In genomic region chr17:10304758-10305300, GRCh38 we compare ENCODE assay signal across 27 cellular contexts.
"Had no signal": no experiment of that assay in that cellular context is flagged by ENCODE, and none has a peak within 500 bp of the region (broad histone marks: within the 10 kb centered on the region; RNA-seq: fewer than 3 reads in every experiment).

No MANE protein-coding gene starts in this region.

- H3K27ac Mint-ChIP-seq: naive B cell; natural killer cell; stimulated activated memory B cell treated with anti-CD40 and anti-IgM and Interleukin-4, amounts not matched to agents 10 μg/mL and 1 μg/mL and 100 μg/mL, for 72 hours; stimulated activated naive CD8-positive, alpha-beta T cell treated with anti-CD3 and anti-CD28 coated beads, Interleukin-15, amount 100 ng/mL, for 72 hours; type B pancreatic cell had no signal

- H3K9me3 Mint-ChIP-seq: mesothelial cell of epicardium; natural killer cell; stimulated activated naive CD8-positive, alpha-beta T cell treated with anti-CD3 and anti-CD28 coated beads, Interleukin-15, amount 100 ng/mL, for 72 hours; type B pancreatic cell had no signal

- H3K27me3 Mint-ChIP-seq: stimulated activated memory B cell treated with anti-CD40 and anti-IgM and Interleukin-4, amounts not matched to agents 10 μg/mL and 1 μg/mL and 100 μg/mL, for 72 hours had no signal

- H3K4me3 ChIP-seq: heart right ventricle, hepatocyte, left lung, lower lobe of right lung, pancreas, prostate gland, tibial nerve had no signal

- H3K36me3 Mint-ChIP-seq: mesothelial cell of epicardium; naive B cell; natural killer cell; stimulated activated memory B cell treated with anti-CD40 and anti-IgM and Interleukin-4, amounts not matched to agents 10 μg/mL and 1 μg/mL and 100 μg/mL, for 72 hours; type B pancreatic cell had no signal

- H3K27me3 ChIP-seq: heart right ventricle, pancreas, tibial nerve had no signal

- ATAC-seq: heart right ventricle; left lung; lower lobe of right lung; natural killer cell; pancreas; right cardiac atrium; sciatic nerve; stimulated activated memory B cell treated with anti-CD40 and anti-IgM and Interleukin-4, amounts not matched to agents 10 μg/mL and 1 μg/mL and 100 μg/mL, for 72 hours; stimulated activated naive CD8-positive, alpha-beta T cell treated with anti-CD3 and anti-CD28 coated beads, Interleukin-15, amount 100 ng/mL, for 72 hours had no signal

- H3K9me3 ChIP-seq: left lung, lower lobe of right lung, pancreas, prostate gland, tibial nerve had no signal

- H3K36me3 ChIP-seq: heart right ventricle, left lung, lower lobe of right lung, pancreas, prostate gland, tibial nerve had no signal

- H3K27ac ChIP-seq: heart right ventricle, hepatocyte, left lung, lower lobe of right lung, pancreas, prostate gland, tibial nerve had no signal

- H3K4me3 Mint-ChIP-seq: mesothelial cell of epicardium; naive B cell; natural killer cell; stimulated activated memory B cell treated with anti-CD40 and anti-IgM and Interleukin-4, amounts not matched to agents 10 μg/mL and 1 μg/mL and 100 μg/mL, for 72 hours; stimulated activated naive CD8-positive, alpha-beta T cell treated with anti-CD3 and anti-CD28 coated beads, Interleukin-15, amount 100 ng/mL, for 72 hours; type B pancreatic cell had no signal

- DNase-seq: heart right ventricle; islet precursor cell; left lung; lower lobe of right lung; mammary epithelial cell; mesenchymal stem cell; naive B cell; natural killer cell; pancreas; posterior cingulate gyrus; retina; right cardiac atrium; small intestine; stimulated activated CD4-positive, alpha-beta T cell treated with anti-CD3 and anti-CD28 coated beads, Interleukin-1b, Interleukin-23, amount 100 ng/mL, for 48 hours; stimulated activated CD4-positive, alpha-beta T cell treated with anti-CD3 and anti-CD28 coated beads, Interleukin-2, amount 100 ng/mL, for 48 hours; stimulated activated CD4-positive, alpha-beta T cell treated with anti-CD3 and anti-CD28 coated beads, Interleukin-4, amount 100 ng/mL, for 4 hours; stimulated activated CD8-positive, alpha-beta memory T cell treated with anti-CD3 and anti-CD28 coated beads, Interleukin-4, amount 100 ng/mL, for 48 hours; stimulated activated naive CD4-positive, alpha-beta T cell treated with Interleukin-2 at 50 U/mL for 16 hours; stimulated activated naive CD8-positive, alpha-beta T cell treated with anti-CD3 and anti-CD28 coated beads, Interleukin-15, amount 100 ng/mL, for 72 hours; substantia nigra had no signal

- H3K4me1 Mint-ChIP-seq: naive B cell; natural killer cell; stimulated activated memory B cell treated with anti-CD40 and anti-IgM and Interleukin-4, amounts not matched to agents 10 μg/mL and 1 μg/mL and 100 μg/mL, for 72 hours; stimulated activated naive CD8-positive, alpha-beta T cell treated with anti-CD3 and anti-CD28 coated beads, Interleukin-15, amount 100 ng/mL, for 72 hours had no signal

- H3K4me1 ChIP-seq: heart right ventricle, left lung, lower lobe of right lung, pancreas, prostate gland, tibial nerve had no signal
